In genomic region chr5:127030259-127031146, GRCh38 we compare ENCODE assay signal across 1 cellular context.
A peak's percentile ranks its signal among the peaks of the same experiment; 100 is the strongest.
TF ChIP-seq lines count a peak whose summit lies in the region.

A gene with protein sequence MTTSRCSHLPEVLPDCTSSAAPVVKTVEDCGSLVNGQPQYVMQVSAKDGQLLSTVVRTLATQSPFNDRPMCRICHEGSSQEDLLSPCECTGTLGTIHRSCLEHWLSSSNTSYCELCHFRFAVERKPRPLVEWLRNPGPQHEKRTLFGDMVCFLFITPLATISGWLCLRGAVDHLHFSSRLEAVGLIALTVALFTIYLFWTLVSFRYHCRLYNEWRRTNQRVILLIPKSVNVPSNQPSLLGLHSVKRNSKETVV (minus strand): TSS chr5:127030558. CDS start chr5:126918171, 112,387 bp downstream.

TF ChIP-seq in HepG2, 621 proteins besides CTCF, POLR2A, EP300 and RAD21 (continued from another document and continues in another):
- TF ChIP-seq ZBTB44 (CRISPR knock-in tag; IDR thresholded peaks at IDR 0.05) (0 out of 2 replicates have a peak, but pooled peaks have one; percentile 35), POLR2AphosphoS2 (IDR thresholded peaks at IDR 0.05; ENCODE audit: low read depth, low read length) (no peak), HDAC1 (CRISPR knock-in tag; IDR thresholded peaks at IDR 0.05) (peak; percentile 87), NFIB (CRISPR knock-in tag; IDR thresholded peaks at IDR 0.05; ENCODE audit: borderline replicate concordance) (no peak), SMYD3 (CRISPR knock-in tag; IDR thresholded peaks at IDR 0.05) (no peak; the same call in 1 of the 2 replicates), TP53 (CRISPR knock-in tag; conservative IDR thresholded peaks at IDR 0.05) (no peak), SKI (IDR thresholded peaks at IDR 0.05; ENCODE audit: partially characterized antibody) (peak; percentile 90), TARDBP (CRISPR knock-in tag; IDR thresholded peaks at IDR 0.05) (peak; percentile 39; the same call in 1 of the 2 replicates), SIN3B (IDR thresholded peaks at IDR 0.05; ENCODE audit: low read length) (no peak), ZNF382 (CRISPR knock-in tag; IDR thresholded peaks at IDR 0.05; ENCODE audit: borderline replicate concordance) (no peak), ZNF557 (CRISPR knock-in tag; IDR thresholded peaks at IDR 0.05) (no peak), ZNF543 (CRISPR knock-in tag; IDR thresholded peaks at IDR 0.05) (peak; percentile 80; the same call in 1 of the 2 replicates), RFX5 (IDR thresholded peaks at IDR 0.05; ENCODE audit: low read depth, low read length) (no peak), ZNF720 (CRISPR knock-in tag; IDR thresholded peaks at IDR 0.05) (no peak), SRY (CRISPR knock-in tag; IDR thresholded peaks at IDR 0.05) (peak; percentile 65), NR1H2 (CRISPR knock-in tag; IDR thresholded peaks at IDR 0.05; ENCODE audit: borderline replicate concordance, low read depth) (peak; percentile 50; the same call in 1 of the 2 replicates), ZKSCAN1 (IDR thresholded peaks at IDR 0.05; ENCODE audit: low read length) (no peak), ZBED4 (CRISPR knock-in tag; IDR thresholded peaks at IDR 0.05; ENCODE audit: borderline replicate concordance) (no peak), ZNF781 (CRISPR knock-in tag; IDR thresholded peaks at IDR 0.05; ENCODE audit: borderline replicate concordance, not compliant biosample characterization) (no peak), HHEX (CRISPR knock-in tag; IDR thresholded peaks at IDR 0.05) (no peak), NFKBIZ (CRISPR knock-in tag; IDR thresholded peaks at IDR 0.05) (peak; percentile 42; the same call in 1 of the 2 replicates), ZFP91 (CRISPR knock-in tag; IDR thresholded peaks at IDR 0.05; ENCODE audit: borderline replicate concordance) (peak; percentile 80; the same call in 1 of the 2 replicates), FOXK1 (CRISPR knock-in tag; IDR thresholded peaks at IDR 0.05; ENCODE audit: borderline replicate concordance, low read depth) (peak; percentile 22; the same call in 1 of the 2 replicates), HMGA1 (CRISPR knock-in tag; conservative IDR thresholded peaks at IDR 0.05) (no peak), RBM39 (IDR thresholded peaks at IDR 0.05; ENCODE audit: low read depth, low read length, poor library complexity, severe bottlenecking) (peak; percentile 27), DRAP1 (CRISPR knock-in tag; IDR thresholded peaks at IDR 0.05) (peak; percentile 91), ZMYM2 (CRISPR knock-in tag; IDR thresholded peaks at IDR 0.05) (peak; percentile 70; the same call in 1 of the 2 replicates), NCOA2 (CRISPR knock-in tag; IDR thresholded peaks at IDR 0.05) (no peak), MEF2D (CRISPR knock-in tag; IDR thresholded peaks at IDR 0.05) (no peak), PHB2 (IDR thresholded peaks at IDR 0.05; ENCODE audit: partially characterized antibody) (no peak), KLF13 (CRISPR knock-in tag; IDR thresholded peaks at IDR 0.05) (no peak; the same call in 1 of the 2 replicates), MTA1 (CRISPR knock-in tag; IDR thresholded peaks at IDR 0.05; ENCODE audit: borderline replicate concordance) (0 out of 2 replicates have a peak, but pooled peaks have one; percentile 39), IKZF5 (CRISPR knock-in tag; IDR thresholded peaks at IDR 0.05) (0 out of 2 replicates have a peak, but pooled peaks have one; percentile 21), ZNF232 (CRISPR knock-in tag; IDR thresholded peaks at IDR 0.05; ENCODE audit: borderline replicate concordance) (peak; percentile 65; the same call in 1 of the 2 replicates), ZBTB14 (CRISPR knock-in tag; IDR thresholded peaks at IDR 0.05) (no peak), ZBTB34 (CRISPR knock-in tag; IDR thresholded peaks at IDR 0.05) (0 out of 2 replicates have a peak, but pooled peaks have one; percentile 67), ZFP37 (CRISPR knock-in tag; IDR thresholded peaks at IDR 0.05; ENCODE audit: borderline replicate concordance) (0 out of 2 replicates have a peak, but pooled peaks have one; percentile 58), ZNF546 (CRISPR knock-in tag; conservative IDR thresholded peaks at IDR 0.05) (no peak; the same call in 1 of the 2 replicates), SAP130 (CRISPR knock-in tag; IDR thresholded peaks at IDR 0.05; ENCODE audit: low read depth) (peak; percentile 75), GATAD1 (CRISPR knock-in tag; IDR thresholded peaks at IDR 0.05) (peak; percentile 58; the same call in 1 of the 2 replicates), AFF4 (CRISPR knock-in tag; IDR thresholded peaks at IDR 0.05) (no peak), SMAD9 (CRISPR knock-in tag; IDR thresholded peaks at IDR 0.05) (no peak), NFE2L1 (CRISPR knock-in tag; IDR thresholded peaks at IDR 0.05; ENCODE audit: borderline replicate concordance) (no peak)
- TF ChIP-seq, protein P1, sequence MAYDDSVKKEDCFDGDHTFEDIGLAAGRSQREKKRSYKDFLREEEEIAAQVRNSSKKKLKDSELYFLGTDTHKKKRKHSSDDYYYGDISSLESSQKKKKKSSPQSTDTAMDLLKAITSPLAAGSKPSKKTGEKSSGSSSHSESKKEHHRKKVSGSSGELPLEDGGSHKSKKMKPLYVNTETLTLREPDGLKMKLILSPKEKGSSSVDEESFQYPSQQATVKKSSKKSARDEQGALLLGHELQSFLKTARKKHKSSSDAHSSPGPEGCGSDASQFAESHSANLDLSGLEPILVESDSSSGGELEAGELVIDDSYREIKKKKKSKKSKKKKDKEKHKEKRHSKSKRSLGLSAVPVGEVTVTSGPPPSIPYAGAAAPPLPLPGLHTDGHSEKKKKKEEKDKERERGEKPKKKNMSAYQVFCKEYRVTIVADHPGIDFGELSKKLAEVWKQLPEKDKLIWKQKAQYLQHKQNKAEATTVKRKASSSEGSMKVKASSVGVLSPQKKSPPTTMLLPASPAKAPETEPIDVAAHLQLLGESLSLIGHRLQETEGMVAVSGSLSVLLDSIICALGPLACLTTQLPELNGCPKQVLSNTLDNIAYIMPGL (CRISPR knock-in tag; IDR thresholded peaks at IDR 0.05; ENCODE audit: borderline replicate concordance in 1 of 2, low read depth in 1 of 2), result peak; percentile 59 to 82; a peak in 3 of 4 replicates
- TF ChIP-seq, protein P2, sequence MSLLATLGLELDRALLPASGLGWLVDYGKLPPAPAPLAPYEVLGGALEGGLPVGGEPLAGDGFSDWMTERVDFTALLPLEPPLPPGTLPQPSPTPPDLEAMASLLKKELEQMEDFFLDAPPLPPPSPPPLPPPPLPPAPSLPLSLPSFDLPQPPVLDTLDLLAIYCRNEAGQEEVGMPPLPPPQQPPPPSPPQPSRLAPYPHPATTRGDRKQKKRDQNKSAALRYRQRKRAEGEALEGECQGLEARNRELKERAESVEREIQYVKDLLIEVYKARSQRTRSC (CRISPR knock-in tag; IDR thresholded peaks at IDR 0.05; ENCODE audit: low read depth), result no peak
